1 cellular context compared by ENCODE assay signal in genomic region chr14:106556665-106557289, GRCh38.
TF ChIP-seq lines count a peak whose summit lies in the region.

No MANE protein-coding gene starts in this region.

TF ChIP-seq in K562, 482 proteins besides CTCF, POLR2A, EP300 and RAD21 (continued from another document):
- TF ChIP-seq ATF6 (CRISPR knock-in tag; IDR thresholded peaks at IDR 0.05) (no peak), BDP1 (IDR thresholded peaks at IDR 0.05; ENCODE audit: insufficient read depth, insufficient read length) (no peak)
- TF ChIP-seq, protein P1, sequence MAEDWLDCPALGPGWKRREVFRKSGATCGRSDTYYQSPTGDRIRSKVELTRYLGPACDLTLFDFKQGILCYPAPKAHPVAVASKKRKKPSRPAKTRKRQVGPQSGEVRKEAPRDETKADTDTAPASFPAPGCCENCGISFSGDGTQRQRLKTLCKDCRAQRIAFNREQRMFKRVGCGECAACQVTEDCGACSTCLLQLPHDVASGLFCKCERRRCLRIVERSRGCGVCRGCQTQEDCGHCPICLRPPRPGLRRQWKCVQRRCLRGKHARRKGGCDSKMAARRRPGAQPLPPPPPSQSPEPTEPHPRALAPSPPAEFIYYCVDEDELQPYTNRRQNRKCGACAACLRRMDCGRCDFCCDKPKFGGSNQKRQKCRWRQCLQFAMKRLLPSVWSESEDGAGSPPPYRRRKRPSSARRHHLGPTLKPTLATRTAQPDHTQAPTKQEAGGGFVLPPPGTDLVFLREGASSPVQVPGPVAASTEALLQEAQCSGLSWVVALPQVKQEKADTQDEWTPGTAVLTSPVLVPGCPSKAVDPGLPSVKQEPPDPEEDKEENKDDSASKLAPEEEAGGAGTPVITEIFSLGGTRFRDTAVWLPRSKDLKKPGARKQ (CRISPR knock-in tag; IDR thresholded peaks at IDR 0.05), result no peak
TF ChIP-seq in K562: peak in this region for 0.
